Comparison of ENCODE assay signal across 15 cellular contexts in genomic region chr10:14812271-14812670, GRCh38. TPM values are rescaled to one million over a fixed set of nuclear protein-coding genes. Genes with fewer than 3 reads are reported as not detected.
A peak's percentile ranks its signal among the peaks of the same experiment; 100 is the strongest.
DNase-seq lines count a peak whose midpoint lies in the region; ATAC-seq, FAIRE-seq and TF ChIP-seq lines count a peak whose summit lies in the region.
"Had no signal": no experiment of that assay in that cellular context is flagged by ENCODE, and none has a peak within 500 bp of the region (broad histone marks: within the 10 kb centered on the region; RNA-seq: fewer than 3 reads in every experiment).

No MANE protein-coding gene starts in this region.

- DNase-seq in HepG2 (ENCODE audit: low spot score), result peak; percentile 74
- no peak for DNase-seq in right lobe of liver
- DNase-seq in M059J (ENCODE audit: low read depth), result peak; percentile 9
- DNase-seq in central memory CD8-positive, alpha-beta T cell (ENCODE audit: low spot score in 2 of 2), result no peak
- no peak for DNase-seq in glutamatergic neuron
- DNase-seq in MV-4-11 (lab: John Stamatoyannopoulos, UW), result no peak
- DNase-seq in T-helper 9 cell, result no peak
- DNase-seq in stomach, result no peak
- DNase-seq: central memory CD4-positive, alpha-beta T cell; head of caudate nucleus; left colon; NCI-H524 treated with DMSO at 0.1 percent for 48 hours; thyroid gland had no signal

- H3K9ac ChIP-seq in HepG2 (ENCODE audit: insufficient read depth, low read depth, low read length), result no peak overlapping the region

- H3K27ac Mint-ChIP-seq in central memory CD8-positive, alpha-beta T cell (ENCODE audit: low read depth), result peak overlapping the region; percentile 79
- H3K27ac Mint-ChIP-seq in glutamatergic neuron (ENCODE audit: unreplicated experiment), result no peak overlapping the region
- H3K27ac Mint-ChIP-seq: activated naive CD8-positive, alpha-beta T cell had no signal

- TF ChIP-seq POLR2A in HepG2 (IDR thresholded peaks at IDR 0.05; ENCODE audit: insufficient read depth in 1 of 2, low read depth in 2 of 2, low read length in 2 of 2) (no peak), right lobe of liver (IDR thresholded peaks at IDR 0.05) (no peak), stomach (IDR thresholded peaks at IDR 0.05) (no peak)

- H3K36me3 ChIP-seq in HepG2 (replicated peaks in 1 of 2; ENCODE audit: control insufficient read depth in 1 of 2, insufficient read depth in 2 of 2, low read length in 2 of 2) (no peaks in the 10 kb centered on the region), right lobe of liver (no peaks in the 10 kb centered on the region), stomach (no peaks in the 10 kb centered on the region)
- H3K36me3 ChIP-seq: prostate gland, thyroid gland had no signal

- peak overlapping the region; percentile 46 for H3K4me2 ChIP-seq in HepG2 (ENCODE audit: low read depth, low read length)

- H3K4me1 ChIP-seq in HepG2 (ENCODE audit: insufficient read depth, low read length) (0 out of 2 replicates have a peak, but pooled peaks cover 7% of the 10 kb centered on the region), right lobe of liver (no peaks in the 10 kb centered on the region), stomach (no peaks in the 10 kb centered on the region)
- H3K4me1 ChIP-seq: prostate gland had no signal

- peak overlapping the region; percentile 34 for H3K4me3 Mint-ChIP-seq in central memory CD8-positive, alpha-beta T cell
- H3K4me3 Mint-ChIP-seq in glutamatergic neuron (ENCODE audit: unreplicated experiment), result no peak overlapping the region

- TF ChIP-seq RAD21 in HepG2 (CRISPR knock-in tag; IDR thresholded peaks at IDR 0.05), result no peak

- no peak for FAIRE-seq in HepG2 (lab: Jason Lieb, UNC)

- H3K9me3 ChIP-seq in HepG2 (ENCODE audit: low read length), result no peaks in the 10 kb centered on the region
- H3K9me3 ChIP-seq in right lobe of liver, result no peaks in the 10 kb centered on the region
- H3K9me3 ChIP-seq in stomach, result no peaks in the 10 kb centered on the region
- H3K9me3 ChIP-seq: prostate gland, thyroid gland had no signal

- TF ChIP-seq CTCF in HepG2 (CRISPR knock-in tag; IDR thresholded peaks at IDR 0.05) (no peak), right lobe of liver (IDR thresholded peaks at IDR 0.05) (no peak), glutamatergic neuron (IDR thresholded peaks at IDR 0.05; ENCODE audit: partially characterized antibody, unreplicated experiment) (no peak), stomach (IDR thresholded peaks at IDR 0.05) (no peak)

- POLR2A ChIA-PET in HepG2 (lab: Yijun Ruan, JAX), result no interaction called here

- WGBS in HepG2 (ENCODE audit: low lambda C conversion rate), result 65% methylated on average over 3 of the region's 3 CpGs
- WGBS in right lobe of liver (ENCODE audit: insufficient coverage, low coverage, low lambda C conversion rate, missing lambda C conversion rate), result 100% methylated on average over 1 of the region's 3 CpGs
- WGBS in stomach, 5 donors, result 89 to 96% (median 93%) methylated on average over 3 of the region's 3 CpGs

- ATAC-seq in HepG2 (peak; percentile 95), right lobe of liver (no peak)
- no peak for ATAC-seq in central memory CD8-positive, alpha-beta T cell (replicated peaks; ENCODE audit: extremely low read depth, poor library complexity, severe bottlenecking)
- ATAC-seq: left colon had no signal

- no peaks in the 10 kb centered on the region for H3K9me3 Mint-ChIP-seq in central memory CD8-positive, alpha-beta T cell
- no peaks in the 10 kb centered on the region for H3K9me3 Mint-ChIP-seq in glutamatergic neuron (ENCODE audit: unreplicated experiment)

- in situ Hi-C loops in HepG2 (cut with HindIII; ENCODE audit: extremely low pct_ligation_motif_present, low pct_unique_long_range_greater_than_20kb), result loop anchor here (25.0 kb wide), 1 partner anchor 625 kb away; no protein-coding TSS in a partner anchor

- no TSS peak for BruUV-seq in HepG2 (replicated peaks; lab: Mats Ljungman, UMichigan)

- H4K20me1 ChIP-seq in HepG2 (ENCODE audit: insufficient read depth, low read length), result no peaks in the 10 kb centered on the region

- H3K4me3 ChIP-seq in HepG2 (replicated peaks in 1 of 3; ENCODE audit: insufficient read depth in 1 of 3, low read depth in 2 of 3, low read length in 3 of 3) (peak overlapping the region in 1 of 3 experiments; percentile 43; a peak in 2 of 6 replicates), right lobe of liver (no peak overlapping the region), stomach (no peak overlapping the region)
- H3K4me3 ChIP-seq: prostate gland, thyroid gland had no signal

- H3K27me3 ChIP-seq in HepG2 (ENCODE audit: control insufficient read depth in 1 of 2, insufficient read depth in 2 of 2, low read length in 2 of 2) (no peaks in the 10 kb centered on the region; a peak in 1 of 5 replicates), right lobe of liver (no peaks in the 10 kb centered on the region), stomach (no peaks in the 10 kb centered on the region)
- H3K27me3 ChIP-seq: thyroid gland had no signal

- intact Hi-C loops in HepG2 (cut with micrococcal nuclease; ENCODE audit: unreplicated experiment), result no loop called here
- intact Hi-C loops in right lobe of liver (cut with DNase I), result no loop called here
- intact Hi-C loops in stomach (cut with DNase I; ENCODE audit: low total_unique reads), result no loop called here

- no peaks in the 10 kb centered on the region for H3K4me1 Mint-ChIP-seq in central memory CD8-positive, alpha-beta T cell
- H3K4me1 Mint-ChIP-seq in glutamatergic neuron (ENCODE audit: low read depth, unreplicated experiment), result no peaks in the 10 kb centered on the region

- no peaks in the 10 kb centered on the region for H3K27me3 Mint-ChIP-seq in central memory CD8-positive, alpha-beta T cell
- H3K27me3 Mint-ChIP-seq in glutamatergic neuron (ENCODE audit: unreplicated experiment), result peaks cover 4% of the 10 kb centered on the region
- H3K27me3 Mint-ChIP-seq: activated naive CD8-positive, alpha-beta T cell had no signal

- CTCF ChIA-PET in HepG2 (lab: Yijun Ruan, JAX; ENCODE audit: low intra/inter-chr PET ratio, low total read pairs), result no interaction called here

- no peak overlapping the region for H2AFZ ChIP-seq in HepG2 (ENCODE audit: low read length)

- TF ChIP-seq EP300 in HepG2 (IDR thresholded peaks at IDR 0.05; ENCODE audit: low read depth in 2 of 2, low read length in 2 of 2) (no peak), HepG2 (CRISPR knock-in tag; IDR thresholded peaks at IDR 0.05; ENCODE audit: borderline replicate concordance) (no peak), stomach (IDR thresholded peaks at IDR 0.05) (no peak)

- no peaks in the 10 kb centered on the region for H3K79me2 ChIP-seq in HepG2 (ENCODE audit: insufficient read depth, low read length)

- H3K27ac ChIP-seq in HepG2 (ENCODE audit: extremely low read length, insufficient read depth, low read length), result no peak overlapping the region
- no peak overlapping the region for H3K27ac ChIP-seq in right lobe of liver
- H3K27ac ChIP-seq in stomach, result no peak overlapping the region
- H3K27ac ChIP-seq: prostate gland, thyroid gland had no signal

- H3K36me3 Mint-ChIP-seq in central memory CD8-positive, alpha-beta T cell (ENCODE audit: insufficient read depth), result no peaks in the 10 kb centered on the region
- no peaks in the 10 kb centered on the region for H3K36me3 Mint-ChIP-seq in glutamatergic neuron (ENCODE audit: unreplicated experiment)
- H3K36me3 Mint-ChIP-seq: activated naive CD8-positive, alpha-beta T cell had no signal

RNA-seq across cellular contexts. Expression of gene CDNF, which starts 25.6 kb away (rescaled TPM):
- total RNA-seq in HepG2 (2016; rRNA removed; fragmentation: Illumina TruSeq; extraction: Trizol) (0.33 and 0.38 TPM in 2 replicates), right lobe of liver (1 to 10 TPM in 5 of 6 experiments, under 1 TPM in 1; 0.93 to 4.5 (median 3.7) TPM), glutamatergic neuron (ENCODE audit: unreplicated experiment) (2.2 TPM), stomach (100 to 1,000 TPM in 1 of 5 donors, 1 to 10 TPM in 1, not detected in 3; 4.2 to 212 TPM)
- total RNA-seq in HepG2 (2016; cell fraction: cytosol; rRNA removed; fragmentation: Illumina TruSeq; extraction: Trizol; ENCODE audit: low read depth), result not detected in 2 replicates
- total RNA-seq in HepG2 (2016; cell fraction: insoluble cytoplasmic fraction; rRNA removed; fragmentation: Illumina TruSeq; extraction: Trizol), result 0.18 and 0.22 TPM in 2 replicates
- total RNA-seq in HepG2 (2016; cell fraction: membrane; rRNA removed; fragmentation: Illumina TruSeq; extraction: Trizol), result 0.24 and 0.31 TPM in 2 replicates
- total RNA-seq in HepG2 (2016; cell fraction: nucleus; rRNA removed; fragmentation: Illumina TruSeq; extraction: Trizol), result 0.50 and 0.99 TPM in 2 replicates
- polyA plus RNA-seq in HepG2 (2011; rRNA removed) (0.29 and 0.40 TPM in 2 replicates), stomach (1 to 10 TPM in 2 of 3 donors, under 1 TPM in 1; 0.75 to 4.1 (median 1.1) TPM)
- polyA plus RNA-seq in HepG2 (2011; cell fraction: cytosol; rRNA removed), result 0.28 and 0.30 TPM in 2 replicates
- polyA plus RNA-seq in HepG2 (2011; cell fraction: nucleus; rRNA removed), result 0.90 TPM in 1 of 2 replicates, not detected in the other
- 0.37 and 0.55 TPM in 2 replicates for polyA plus RNA-seq in HepG2 (2012)
- 0.11 and 0.36 TPM in 2 replicates for polyA plus RNA-seq in HepG2 (2016; cell fraction: cytosol; fragmentation: Illumina TruSeq; extraction: Trizol; ENCODE audit: low read depth)
- polyA plus RNA-seq in HepG2 (2016; cell fraction: insoluble cytoplasmic fraction; fragmentation: Illumina TruSeq; extraction: Trizol; ENCODE audit: low read depth), result 0.22 TPM in 1 of 2 replicates, not detected in the other
- 0.23 and 0.35 TPM in 2 replicates for polyA plus RNA-seq in HepG2 (2016; cell fraction: membrane; fragmentation: Illumina TruSeq; extraction: Trizol; ENCODE audit: low read depth)
- 0.96 and 1.9 TPM in 2 replicates for polyA plus RNA-seq in HepG2 (2016; cell fraction: nucleus; fragmentation: Illumina TruSeq; extraction: Trizol; ENCODE audit: insufficient read depth, low read depth)
- polyA minus RNA-seq in HepG2 (2011; rRNA and poly(A)+ RNA removed; ENCODE audit: low replicate concordance), result not detected in 2 replicates
- 0.59 TPM in 1 of 2 replicates, not detected in the other for polyA minus RNA-seq in HepG2 (2011; cell fraction: cytosol; rRNA and poly(A)+ RNA removed)
- polyA minus RNA-seq in HepG2 (2011; cell fraction: nucleus; rRNA and poly(A)+ RNA removed), result 0.64 and 1.4 TPM in 2 replicates
- not detected in 2 replicates for total RNA-seq in M059J (2014; rRNA removed; shearing (Covaris generic))

RNA-seq across cellular contexts. Expression of gene HSPA14, which starts 25.8 kb away (rescaled TPM):
- total RNA-seq in HepG2 (2016; rRNA removed; fragmentation: Illumina TruSeq; extraction: Trizol) (29.8 and 42.9 TPM in 2 replicates), right lobe of liver (1 to 10 TPM; 2.7 to 8.6 (median 4.9) TPM), glutamatergic neuron (ENCODE audit: unreplicated experiment) (10.1 TPM), stomach (10 to 100 TPM in 3 of 5 donors, 1 to 10 TPM in 1, not detected in 1; 1.2 to 25.9 (median 19.3) TPM)
- 6.3 and 7.7 TPM in 2 replicates for total RNA-seq in HepG2 (2016; cell fraction: cytosol; rRNA removed; fragmentation: Illumina TruSeq; extraction: Trizol; ENCODE audit: low read depth)
- 29.1 and 44.5 TPM in 2 replicates for total RNA-seq in HepG2 (2016; cell fraction: insoluble cytoplasmic fraction; rRNA removed; fragmentation: Illumina TruSeq; extraction: Trizol)
- 14.3 TPM in 2 replicates for total RNA-seq in HepG2 (2016; cell fraction: membrane; rRNA removed; fragmentation: Illumina TruSeq; extraction: Trizol)
- 14.4 and 15.2 TPM in 2 replicates for total RNA-seq in HepG2 (2016; cell fraction: nucleus; rRNA removed; fragmentation: Illumina TruSeq; extraction: Trizol)
- polyA plus RNA-seq in HepG2 (2011; rRNA removed) (6.7 and 10.7 TPM in 2 replicates), stomach (10 to 100 TPM; 11.1 to 16.3 (median 11.5) TPM)
- 4.2 and 4.8 TPM in 2 replicates for polyA plus RNA-seq in HepG2 (2011; cell fraction: cytosol; rRNA removed)
- polyA plus RNA-seq in HepG2 (2011; cell fraction: nucleus; rRNA removed), result 5.3 and 6.5 TPM in 2 replicates
- polyA plus RNA-seq in HepG2 (2012), result 6.8 and 7.8 TPM in 2 replicates
- polyA plus RNA-seq in HepG2 (2016; cell fraction: cytosol; fragmentation: Illumina TruSeq; extraction: Trizol; ENCODE audit: low read depth), result 4.1 and 4.4 TPM in 2 replicates
- polyA plus RNA-seq in HepG2 (2016; cell fraction: insoluble cytoplasmic fraction; fragmentation: Illumina TruSeq; extraction: Trizol; ENCODE audit: low read depth), result 34.0 and 35.5 TPM in 2 replicates
- polyA plus RNA-seq in HepG2 (2016; cell fraction: membrane; fragmentation: Illumina TruSeq; extraction: Trizol; ENCODE audit: low read depth), result 6.9 and 7.7 TPM in 2 replicates
- polyA plus RNA-seq in HepG2 (2016; cell fraction: nucleus; fragmentation: Illumina TruSeq; extraction: Trizol; ENCODE audit: insufficient read depth, low read depth), result 19.9 and 23.1 TPM in 2 replicates
- polyA minus RNA-seq in HepG2 (2011; rRNA and poly(A)+ RNA removed; ENCODE audit: low replicate concordance), result 1.3 and 3.7 TPM in 2 replicates
- 2.6 and 3.1 TPM in 2 replicates for polyA minus RNA-seq in HepG2 (2011; cell fraction: cytosol; rRNA and poly(A)+ RNA removed)
- polyA minus RNA-seq in HepG2 (2011; cell fraction: nucleus; rRNA and poly(A)+ RNA removed), result 10.1 and 10.6 TPM in 2 replicates
- 16.8 and 20.2 TPM in 2 replicates for total RNA-seq in M059J (2014; rRNA removed; shearing (Covaris generic))

RNA-seq across cellular contexts. Expression of gene MSANTD7, which starts 25.8 kb away (rescaled TPM):
- total RNA-seq in HepG2 (2016; rRNA removed; fragmentation: Illumina TruSeq; extraction: Trizol) (16.7 and 22.8 TPM in 2 replicates), right lobe of liver (1 to 10 TPM; 2.2 to 6.0 (median 3.2) TPM), glutamatergic neuron (ENCODE audit: unreplicated experiment) (13.7 TPM), stomach (10 to 100 TPM in 4 of 5 donors, under 1 TPM in 1; under 0.01 to 84.8 (median 14.5) TPM)
- total RNA-seq in HepG2 (2016; cell fraction: cytosol; rRNA removed; fragmentation: Illumina TruSeq; extraction: Trizol; ENCODE audit: low read depth), result 2.6 and 2.8 TPM in 2 replicates
- total RNA-seq in HepG2 (2016; cell fraction: insoluble cytoplasmic fraction; rRNA removed; fragmentation: Illumina TruSeq; extraction: Trizol), result 17.3 and 21.2 TPM in 2 replicates
- 12.6 and 15.8 TPM in 2 replicates for total RNA-seq in HepG2 (2016; cell fraction: membrane; rRNA removed; fragmentation: Illumina TruSeq; extraction: Trizol)
- 11.5 and 14.9 TPM in 2 replicates for total RNA-seq in HepG2 (2016; cell fraction: nucleus; rRNA removed; fragmentation: Illumina TruSeq; extraction: Trizol)
- polyA plus RNA-seq in HepG2 (2011; rRNA removed) (3.3 and 3.7 TPM in 2 replicates), stomach (1 to 10 TPM; 3.1 to 4.4 (median 3.5) TPM)
- 2.3 and 2.5 TPM in 2 replicates for polyA plus RNA-seq in HepG2 (2011; cell fraction: cytosol; rRNA removed)
- polyA plus RNA-seq in HepG2 (2011; cell fraction: nucleus; rRNA removed), result 3.1 and 3.3 TPM in 2 replicates
- polyA plus RNA-seq in HepG2 (2012), result 5.0 and 5.4 TPM in 2 replicates
- 1.9 and 2.6 TPM in 2 replicates for polyA plus RNA-seq in HepG2 (2016; cell fraction: cytosol; fragmentation: Illumina TruSeq; extraction: Trizol; ENCODE audit: low read depth)
- polyA plus RNA-seq in HepG2 (2016; cell fraction: insoluble cytoplasmic fraction; fragmentation: Illumina TruSeq; extraction: Trizol; ENCODE audit: low read depth), result 13.5 and 15.6 TPM in 2 replicates
- polyA plus RNA-seq in HepG2 (2016; cell fraction: membrane; fragmentation: Illumina TruSeq; extraction: Trizol; ENCODE audit: low read depth), result 5.8 and 7.4 TPM in 2 replicates
- 14.2 and 14.9 TPM in 2 replicates for polyA plus RNA-seq in HepG2 (2016; cell fraction: nucleus; fragmentation: Illumina TruSeq; extraction: Trizol; ENCODE audit: insufficient read depth, low read depth)
- polyA minus RNA-seq in HepG2 (2011; rRNA and poly(A)+ RNA removed; ENCODE audit: low replicate concordance), result 13.9 and 22.5 TPM in 2 replicates
- polyA minus RNA-seq in HepG2 (2011; cell fraction: cytosol; rRNA and poly(A)+ RNA removed), result 5.7 and 6.6 TPM in 2 replicates
- polyA minus RNA-seq in HepG2 (2011; cell fraction: nucleus; rRNA and poly(A)+ RNA removed), result 13.1 and 14.9 TPM in 2 replicates
- total RNA-seq in M059J (2014; rRNA removed; shearing (Covaris generic)), result 14.2 and 15.1 TPM in 2 replicates

RNA-seq across cellular contexts. Expression of gene FAM107B, which starts 37.6 kb away (rescaled TPM):
- total RNA-seq in HepG2 (2016; rRNA removed; fragmentation: Illumina TruSeq; extraction: Trizol) (24.8 and 38.5 TPM in 2 replicates), right lobe of liver (100 to 1,000 TPM in 2 of 6 experiments, 10 to 100 TPM in 4; 58.6 to 116 (median 68.7) TPM), glutamatergic neuron (ENCODE audit: unreplicated experiment) (88.6 TPM), stomach (100 to 1,000 TPM in 3 of 5 donors, 10 to 100 TPM in 2; 18.7 to 397 (median 205) TPM)
- total RNA-seq in HepG2 (2016; cell fraction: cytosol; rRNA removed; fragmentation: Illumina TruSeq; extraction: Trizol; ENCODE audit: low read depth), result 13.8 and 17.1 TPM in 2 replicates
- 25.5 and 32.8 TPM in 2 replicates for total RNA-seq in HepG2 (2016; cell fraction: insoluble cytoplasmic fraction; rRNA removed; fragmentation: Illumina TruSeq; extraction: Trizol)
- total RNA-seq in HepG2 (2016; cell fraction: membrane; rRNA removed; fragmentation: Illumina TruSeq; extraction: Trizol), result 45.3 and 49.1 TPM in 2 replicates
- 20.6 and 21.1 TPM in 2 replicates for total RNA-seq in HepG2 (2016; cell fraction: nucleus; rRNA removed; fragmentation: Illumina TruSeq; extraction: Trizol)
- polyA plus RNA-seq in HepG2 (2011; rRNA removed) (10.8 and 15.7 TPM in 2 replicates), stomach (100 to 1,000 TPM in 2 of 3 donors, 10 to 100 TPM in 1; 31.4 to 162 (median 158) TPM)
- 7.8 and 11.0 TPM in 2 replicates for polyA plus RNA-seq in HepG2 (2011; cell fraction: cytosol; rRNA removed)
- polyA plus RNA-seq in HepG2 (2011; cell fraction: nucleus; rRNA removed), result 5.6 and 6.8 TPM in 2 replicates
- polyA plus RNA-seq in HepG2 (2012), result 13.3 and 16.9 TPM in 2 replicates
- 25.3 and 32.2 TPM in 2 replicates for polyA plus RNA-seq in HepG2 (2016; cell fraction: cytosol; fragmentation: Illumina TruSeq; extraction: Trizol; ENCODE audit: low read depth)
- 57.7 and 62.9 TPM in 2 replicates for polyA plus RNA-seq in HepG2 (2016; cell fraction: insoluble cytoplasmic fraction; fragmentation: Illumina TruSeq; extraction: Trizol; ENCODE audit: low read depth)
- 48.3 and 48.7 TPM in 2 replicates for polyA plus RNA-seq in HepG2 (2016; cell fraction: membrane; fragmentation: Illumina TruSeq; extraction: Trizol; ENCODE audit: low read depth)
- polyA plus RNA-seq in HepG2 (2016; cell fraction: nucleus; fragmentation: Illumina TruSeq; extraction: Trizol; ENCODE audit: insufficient read depth, low read depth), result 30.6 and 38.0 TPM in 2 replicates
- polyA minus RNA-seq in HepG2 (2011; rRNA and poly(A)+ RNA removed; ENCODE audit: low replicate concordance), result 4.0 and 10.5 TPM in 2 replicates
- 11.0 and 12.0 TPM in 2 replicates for polyA minus RNA-seq in HepG2 (2011; cell fraction: cytosol; rRNA and poly(A)+ RNA removed)
- 19.3 and 24.4 TPM in 2 replicates for polyA minus RNA-seq in HepG2 (2011; cell fraction: nucleus; rRNA and poly(A)+ RNA removed)
- total RNA-seq in M059J (2014; rRNA removed; shearing (Covaris generic)), result 15.0 and 18.4 TPM in 2 replicates

Comparison
In these comparisons a context has a peak if more than half of its experiments do, and no peak if none do; other contexts are left out.
1. DNase-seq: peak in HepG2 (single experiment) and M059J (single experiment); none in right lobe of liver (0 of 3), central memory CD8-positive, alpha-beta T cell (0 of 2), glutamatergic neuron (single experiment), MV-4-11 (single experiment), T-helper 9 cell (single experiment) and stomach (single experiment).